ENCODE assay signal across 8 cellular contexts in genomic region chr14:21509432-21510143, GRCh38. TPM values are rescaled to one million over a fixed set of nuclear protein-coding genes. Genes with fewer than 3 reads are reported as not detected.
DNase-seq lines count a peak whose midpoint lies in the region; ATAC-seq and TF ChIP-seq lines count a peak whose summit lies in the region.

No MANE protein-coding gene starts in this region.

- peaks cover 0 to 3% (median 0%) of the 10 kb centered on the region in 5 donors for H3K9me3 Mint-ChIP-seq in CD8-positive, alpha-beta memory T cell
- H3K9me3 Mint-ChIP-seq in chondrocyte (ENCODE audit: low read depth): peaks cover 4% of the 10 kb centered on the region
- H3K9me3 Mint-ChIP-seq in natural killer cell: peaks cover 0 to 2% of the 10 kb centered on the region in 2 donors
- peaks cover 0 to 10% (median 6%) of the 10 kb centered on the region in 7 donors for H3K9me3 Mint-ChIP-seq in CD14-positive monocyte

- POLR2A ChIA-PET in CD8-positive, alpha-beta memory T cell (lab: Charles Lee): no interaction called here

- ATAC-seq in natural killer cell: no peak
- no peak for ATAC-seq in HG03175 (IDR thresholded peaks at IDR 0.05; ENCODE audit: unreplicated experiment)

- no peak for DNase-seq in CD8-positive, alpha-beta memory T cell
- DNase-seq in LNCaP clone FGC (ENCODE audit: low read depth) (no peak), chondrocyte (ENCODE audit: low spot score) (no peak), natural killer cell (no peak), prostate gland (ENCODE audit: low spot score) (no peak), GM03348 (ENCODE audit: low spot score) (no peak), CD14-positive monocyte (ENCODE audit: low spot score) (no peak)

- H3K27me3 Mint-ChIP-seq in CD8-positive, alpha-beta memory T cell: no peaks in the 10 kb centered on the region
- no peaks in the 10 kb centered on the region for H3K27me3 Mint-ChIP-seq in chondrocyte (ENCODE audit: low read depth)
- no peaks in the 10 kb centered on the region for H3K27me3 Mint-ChIP-seq in natural killer cell (ENCODE audit: low read depth in 2 of 2)
- H3K27me3 Mint-ChIP-seq in CD14-positive monocyte (ENCODE audit: low read depth in 3 of 3): peaks cover 6 to 10% (median 7%) of the 10 kb centered on the region in 3 donors

- no peaks in the 10 kb centered on the region for H3K27me3 ChIP-seq in CD8-positive, alpha-beta memory T cell (ENCODE audit: insufficient read depth, low read length, poor library complexity, severe bottlenecking)
- no peaks in the 10 kb centered on the region for H3K27me3 ChIP-seq in prostate gland (replicated peaks; ENCODE audit: insufficient read depth)

- whole genome bisulfite sequencing in prostate gland: 79% methylated on average over 6 of the region's 6 CpGs

- peaks cover 0 to 37% (median 4%) of the 10 kb centered on the region in 3 donors for H3K36me3 Mint-ChIP-seq in CD8-positive, alpha-beta memory T cell
- H3K36me3 Mint-ChIP-seq in chondrocyte (ENCODE audit: low read depth): peaks cover 1% of the 10 kb centered on the region
- no peaks in the 10 kb centered on the region for H3K36me3 Mint-ChIP-seq in natural killer cell
- H3K36me3 Mint-ChIP-seq in CD14-positive monocyte: peaks cover 14 to 22% of the 10 kb centered on the region in 2 donors

- no peak for TF ChIP-seq CTCF in LNCaP clone FGC (IDR thresholded peaks at IDR 0.05; ENCODE audit: control insufficient read depth, extremely low read depth, insufficient read depth)
- TF ChIP-seq CTCF in chondrocyte (IDR thresholded peaks at IDR 0.05): no peak
- no peak for TF ChIP-seq CTCF in natural killer cell (IDR thresholded peaks at IDR 0.05)
- no peak for TF ChIP-seq CTCF in prostate gland (IDR thresholded peaks at IDR 0.05)
- TF ChIP-seq CTCF in CD14-positive monocyte (IDR thresholded peaks at IDR 0.05): no peak

- H3K27ac Mint-ChIP-seq in CD8-positive, alpha-beta memory T cell: peak overlapping the region; percentile 34 to 99 (median 98)
- peak overlapping the region; percentile 98 for H3K27ac Mint-ChIP-seq in chondrocyte (ENCODE audit: unreplicated experiment)
- peak overlapping the region; percentile 96 to 98 for H3K27ac Mint-ChIP-seq in natural killer cell
- peak overlapping the region in 3 of 7 donors; percentile 4 to 95 (median 25) for H3K27ac Mint-ChIP-seq in CD14-positive monocyte

- intact Hi-C loops in natural killer cell (cut with micrococcal nuclease): loop anchor here (1.0 kb wide), 1 partner anchor 72 kb away; no protein-coding TSS in a partner anchor
- intact Hi-C loops in prostate gland (cut with DNase I): no loop called here
- intact Hi-C loops in CD14-positive monocyte (cut with micrococcal nuclease): loop anchor here (2.0 to 10.0 kb wide), 3 partner anchors 52 to 75 kb away; partner anchors contain the start of gene CHD8 (in 1 of the 2)

- peak overlapping the region; percentile 97 to 100 (median 99) for H3K4me3 Mint-ChIP-seq in CD8-positive, alpha-beta memory T cell
- H3K4me3 Mint-ChIP-seq in chondrocyte (ENCODE audit: unreplicated experiment): peak overlapping the region; percentile 99
- H3K4me3 Mint-ChIP-seq in natural killer cell: peak overlapping the region; percentile 97
- peak overlapping the region in 1 of 2 donors; percentile 98 for H3K4me3 Mint-ChIP-seq in CD14-positive monocyte

- peak overlapping the region; percentile 100 for H3K4me3 ChIP-seq in CD8-positive, alpha-beta memory T cell (ENCODE audit: low read length)
- H3K4me3 ChIP-seq in LNCaP clone FGC (ENCODE audit: low read depth, low read length): peak overlapping the region; percentile 88
- no peak overlapping the region for H3K4me3 ChIP-seq in prostate gland

- TF ChIP-seq POLR2A in prostate gland (IDR thresholded peaks at IDR 0.05): no peak

- H3K4me1 ChIP-seq in CD8-positive, alpha-beta memory T cell (ENCODE audit: insufficient read depth, low read length): peaks cover 27% of the 10 kb centered on the region
- H3K4me1 ChIP-seq in prostate gland (replicated peaks): no peaks in the 10 kb centered on the region

- peaks cover 41 to 58% (median 57%) of the 10 kb centered on the region in 3 donors for H3K4me1 Mint-ChIP-seq in CD8-positive, alpha-beta memory T cell
- H3K4me1 Mint-ChIP-seq in chondrocyte (ENCODE audit: low read depth) (peaks cover 28% of the 10 kb centered on the region), natural killer cell (peaks cover 46 to 49% of the 10 kb centered on the region in 2 donors), CD14-positive monocyte (peaks cover 25% of the 10 kb centered on the region)

- CTCF ChIA-PET in CD8-positive, alpha-beta memory T cell (lab: Charles Lee): interaction anchor here (6.9 kb wide), 1 partner anchor 11 kb away, joined by 42 read pairs; no protein-coding TSS in a partner anchor

- no peak overlapping the region for H3K27ac ChIP-seq in CD8-positive, alpha-beta memory T cell (ENCODE audit: low read depth, low read length)
- no peak overlapping the region for H3K27ac ChIP-seq in prostate gland

- no peaks in the 10 kb centered on the region for H3K9me3 ChIP-seq in CD8-positive, alpha-beta memory T cell (ENCODE audit: low read length)
- H3K9me3 ChIP-seq in prostate gland: no peaks in the 10 kb centered on the region

- peaks cover 5% of the 10 kb centered on the region for H3K36me3 ChIP-seq in CD8-positive, alpha-beta memory T cell (ENCODE audit: insufficient read depth, low read length)
- no peaks in the 10 kb centered on the region for H3K36me3 ChIP-seq in prostate gland

RNA-seq across cellular contexts. Expression of gene METTL3, which starts 1.6 kb away (rescaled TPM):
- 10 to 100 TPM; 54.1 to 58.9 TPM for total RNA-seq in CD8-positive, alpha-beta memory T cell
- 27.4 TPM for polyA plus RNA-seq in CD8-positive, alpha-beta memory T cell
- total RNA-seq in chondrocyte (29.3 to 38.5 TPM (median 30.4 TPM) in 3 replicates), natural killer cell (10 to 100 TPM; 63.3 to 72.5 (median 68.3) TPM), prostate gland (10 to 100 TPM; 48.3 to 71.5 TPM)
- polyA plus RNA-seq in CD14-positive monocyte: 10 to 100 TPM in 1 of 2 donors, 1 to 10 TPM in 1; 9.5 to 10.8 TPM

RNA-seq across cellular contexts. Expression of gene SALL2, which starts 16.6 kb away (rescaled TPM):
- total RNA-seq in CD8-positive, alpha-beta memory T cell: 1 to 10 TPM; 2.0 to 2.6 TPM
- 1.4 TPM for polyA plus RNA-seq in CD8-positive, alpha-beta memory T cell
- 8.7 to 13.1 TPM (median 10.1 TPM) in 3 replicates for total RNA-seq in chondrocyte
- 1 to 10 TPM; 1.6 to 2.5 (median 2.2) TPM for total RNA-seq in natural killer cell
- 10 to 100 TPM in 1 of 2 donors, 1 to 10 TPM in 1; 8.1 to 10.2 TPM for total RNA-seq in prostate gland
- not detected for polyA plus RNA-seq in CD14-positive monocyte

RNA-seq across cellular contexts. Expression of gene TOX4, which starts 32.6 kb away (rescaled TPM):
- 10 to 100 TPM; 82.7 to 83.0 TPM for total RNA-seq in CD8-positive, alpha-beta memory T cell
- 93.3 TPM for polyA plus RNA-seq in CD8-positive, alpha-beta memory T cell
- total RNA-seq in chondrocyte: 61.7 to 71.8 TPM (median 62.2 TPM) in 3 replicates
- 100 to 1,000 TPM; 103 to 123 (median 123) TPM for total RNA-seq in natural killer cell
- 10 to 100 TPM; 53.2 to 58.2 TPM for total RNA-seq in prostate gland
- polyA plus RNA-seq in CD14-positive monocyte: 10 to 100 TPM; 68.5 to 73.1 TPM

RNA-seq across cellular contexts. Expression of gene RAB2B, which starts 32.8 kb away (rescaled TPM):
- 10 to 100 TPM; 25.5 to 25.7 TPM for total RNA-seq in CD8-positive, alpha-beta memory T cell
- polyA plus RNA-seq in CD8-positive, alpha-beta memory T cell: 14.4 TPM
- 38.1 to 44.4 TPM (median 39.7 TPM) in 3 replicates for total RNA-seq in chondrocyte
- total RNA-seq in natural killer cell: 10 to 100 TPM; 43.3 to 64.7 (median 50.9) TPM
- total RNA-seq in prostate gland: 10 to 100 TPM; 25.1 to 35.9 TPM
- polyA plus RNA-seq in CD14-positive monocyte: 1 to 10 TPM; 2.1 to 5.1 TPM

RNA-seq across cellular contexts. Expression of gene CHD8, which starts 53.7 kb away (rescaled TPM):
- 10 to 100 TPM; 90.0 to 96.1 TPM for total RNA-seq in CD8-positive, alpha-beta memory T cell
- polyA plus RNA-seq in CD8-positive, alpha-beta memory T cell: 33.6 TPM
- total RNA-seq in chondrocyte (69.7 to 86.2 TPM (median 69.8 TPM) in 3 replicates), natural killer cell (100 to 1,000 TPM; 150 to 167 (median 162) TPM), prostate gland (10 to 100 TPM; 63.6 to 67.0 TPM)
- polyA plus RNA-seq in CD14-positive monocyte: 10 to 100 TPM in 1 of 2 donors, 1 to 10 TPM in 1; 8.2 to 15.1 TPM

Comparison
In these comparisons a context has a peak if more than half of its experiments do, and no peak if none do; other contexts are left out.
1. H3K4me3 ChIP-seq: peak in CD8-positive, alpha-beta memory T cell (single experiment) and LNCaP clone FGC (single experiment); none in prostate gland (0 of 2).